ENCODE assay signal across 8 cellular contexts in the genomic region with DNA sequence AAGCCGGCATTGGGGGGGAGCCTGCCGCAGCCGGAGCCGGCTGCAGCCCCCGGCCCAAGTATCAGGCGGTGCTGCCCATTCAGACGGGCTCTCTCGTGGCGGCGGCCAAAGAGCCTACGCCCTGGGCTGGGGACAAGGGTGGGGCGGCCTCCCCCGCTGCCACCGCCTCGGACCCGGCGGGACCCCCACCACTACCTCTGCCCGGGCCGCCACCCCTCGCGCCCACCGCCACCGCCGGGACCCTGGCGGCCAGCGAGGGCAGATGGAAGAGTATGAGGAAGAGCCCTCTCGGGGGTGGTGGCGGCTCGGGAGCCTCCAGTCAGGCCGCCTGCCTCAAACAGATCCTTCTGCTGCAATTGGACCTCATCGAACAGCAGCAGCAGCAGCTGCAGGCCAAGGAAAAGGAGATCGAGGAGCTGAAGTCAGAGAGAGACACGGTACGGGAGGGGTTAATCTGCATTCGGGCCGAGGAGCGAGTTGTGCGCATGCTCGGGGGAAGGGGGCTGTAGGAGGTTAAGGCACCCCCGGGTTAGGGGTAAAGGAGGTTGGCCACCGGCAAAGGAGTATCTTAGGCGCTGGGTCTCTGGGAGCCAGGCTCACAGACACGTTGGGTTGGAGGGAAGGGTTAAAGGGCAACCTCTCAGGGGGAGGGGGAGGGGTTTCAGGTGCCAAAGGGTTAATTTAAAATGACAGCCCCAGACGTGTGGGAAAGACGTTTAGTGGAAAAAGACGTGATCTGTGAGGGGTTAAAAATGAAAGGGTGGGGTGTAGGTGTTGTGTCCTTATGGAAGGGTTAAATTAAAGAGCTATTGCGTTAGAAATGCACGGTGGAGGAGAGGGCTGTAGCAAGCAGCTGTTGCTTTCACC. TPM values are rescaled to one million over a fixed set of nuclear protein-coding genes. Genes with fewer than 3 reads are reported as not detected.
DNase-seq lines count a peak whose midpoint lies in the region; ATAC-seq and TF ChIP-seq lines count a peak whose summit lies in the region.

No MANE protein-coding gene starts in this region.

- H3K27ac ChIP-seq in HL-60 (replicated peaks) (peak overlapping the region; percentile 90), Panc1 (ENCODE audit: low read length) (peak overlapping the region; percentile 91), parathyroid adenoma (peak overlapping the region; percentile 77)

- H3K27ac Mint-ChIP-seq in activated naive CD8-positive, alpha-beta T cell treated with anti-CD3 and anti-CD28 coated beads, Interleukin-2, amount 10 ng/mL, durations not matched to agents 7 days and 5 days = peak overlapping the region; percentile 89

- H3K4me2 ChIP-seq in parathyroid adenoma (ENCODE audit: low read length) = peak overlapping the region; percentile 92

- H3K79me2 ChIP-seq in parathyroid adenoma = peaks cover 17% of the 10 kb centered on the region

- in situ Hi-C loops in Panc1 (cut with HindIII; ENCODE audit: low pct_unique_long_range_greater_than_20kb, low sequenced_read_pairs) = no loop called here

- H3K4me3 ChIP-seq in HL-60 (replicated peaks; ENCODE audit: insufficient read depth, low read length) (peak overlapping the region; percentile 88), Panc1 (ENCODE audit: low read depth in 2 of 2, low read length in 2 of 2) (peak overlapping the region; percentile 74 to 93), parathyroid adenoma (ENCODE audit: low read depth, low read length) (peak overlapping the region; percentile 81)

- peak; percentile 58 for DNase-seq in activated T-cell treated with anti-CD3 and anti-CD28 coated beads, Interleukin-2, amount 50 U/mL, for 1 hour
- DNase-seq in activated T-cell treated with anti-CD3 and anti-CD28 coated beads for 4 hours (no peak), HL-60 (ENCODE audit: low read depth in 1 of 2, low spot score in 1 of 2) (peak in 1 of 2 experiments; percentile 58), Panc1 (ENCODE audit: low read depth, low spot score) (no peak), Right ventricle myocardium superior (peak; percentile 61), T1000 (lab: John Stamatoyannopoulos, UW) (no peak)
- DNase-seq in activated naive CD8-positive, alpha-beta T cell treated with anti-CD3 and anti-CD28 coated beads, Interleukin-2, amount 10 ng/mL, durations not matched to agents 7 days and 5 days = peak; percentile 65

- no peaks in the 10 kb centered on the region for H3K27me3 Mint-ChIP-seq in activated naive CD8-positive, alpha-beta T cell treated with anti-CD3 and anti-CD28 coated beads, Interleukin-2, amount 10 ng/mL, durations not matched to agents 7 days and 5 days

- no peaks in the 10 kb centered on the region for H3K27me3 ChIP-seq in HL-60 (ENCODE audit: insufficient read depth, poor library complexity, severe bottlenecking)
- H3K27me3 ChIP-seq in Panc1 (ENCODE audit: control insufficient read depth, insufficient read depth, low read length) = no peaks in the 10 kb centered on the region
- no peaks in the 10 kb centered on the region for H3K27me3 ChIP-seq in parathyroid adenoma (ENCODE audit: control insufficient read depth, insufficient read depth, low read length)

- peaks cover 7% of the 10 kb centered on the region; the same call in 1 of the 2 replicates for H3K36me3 ChIP-seq in Panc1 (ENCODE audit: control insufficient read depth, insufficient read depth, low read length)
- no peaks in the 10 kb centered on the region for H3K36me3 ChIP-seq in parathyroid adenoma (ENCODE audit: control insufficient read depth, insufficient read depth, low read length)

- POLR2A ChIA-PET in Panc1 (lab: Charles Lee) = interaction anchor here (0.5 to 0.8 kb wide), 5 partner anchors 17 to 142 kb away, joined by 3 to 10 read pairs (median 4); partner anchors contain the start of genes CASC3 and PSMD3
- POLR2A ChIA-PET in activated naive CD8-positive, alpha-beta T cell treated with anti-CD3 and anti-CD28 coated beads, Interleukin-2, amount 10 ng/mL, durations not matched to agents 7 days and 5 days (lab: Charles Lee) = interaction anchor here (0.6 to 5.6 kb wide), 18 partner anchors 10 to 1807 kb away, joined by 3 to 48 read pairs (median 5); partner anchors contain the start of genes CASC3, CDC6, CSF3 and NR1D1

- ATAC-seq in Panc1 (peak; percentile 29), Right ventricle myocardium superior (ENCODE audit: poor library complexity) (peak; percentile 36)
- peak; percentile 21 for ATAC-seq in activated naive CD8-positive, alpha-beta T cell treated with anti-CD3 and anti-CD28 coated beads, Interleukin-2, amount 10 ng/mL, durations not matched to agents 7 days and 5 days (ENCODE audit: low read depth)

- H2AFZ ChIP-seq in parathyroid adenoma = peak overlapping the region; percentile 67

- CTCF ChIA-PET in Panc1 (lab: Charles Lee) = interaction anchor here (0.7 to 4.2 kb wide), 2 partner anchors 10 to 13 kb away, joined by 8 to 34 read pairs; no protein-coding TSS in a partner anchor

- H3K4me3 Mint-ChIP-seq in activated naive CD8-positive, alpha-beta T cell treated with anti-CD3 and anti-CD28 coated beads, Interleukin-2, amount 10 ng/mL, durations not matched to agents 7 days and 5 days = peak overlapping the region; percentile 93

- BruUV-seq in Panc1 (replicated peaks; lab: Mats Ljungman, UMichigan) = no TSS peak

- intact Hi-C loops in Panc1 (cut with micrococcal nuclease; ENCODE audit: unreplicated experiment) (no loop called here), Right ventricle myocardium superior (cut with DNase I) (no loop called here)

- peak overlapping the region; percentile 96 for H3K9ac ChIP-seq in parathyroid adenoma

- peaks cover 33% of the 10 kb centered on the region for H3K4me1 Mint-ChIP-seq in activated naive CD8-positive, alpha-beta T cell treated with anti-CD3 and anti-CD28 coated beads, Interleukin-2, amount 10 ng/mL, durations not matched to agents 7 days and 5 days

- H3K4me1 ChIP-seq in Panc1 (ENCODE audit: control insufficient read depth, insufficient read depth, low read length) (peaks cover 15% of the 10 kb centered on the region), parathyroid adenoma (peaks cover 15% of the 10 kb centered on the region)

- H3K36me3 Mint-ChIP-seq in activated naive CD8-positive, alpha-beta T cell treated with anti-CD3 and anti-CD28 coated beads, Interleukin-2, amount 10 ng/mL, durations not matched to agents 7 days and 5 days = peaks cover 23% of the 10 kb centered on the region

- H3K9me3 Mint-ChIP-seq in activated naive CD8-positive, alpha-beta T cell treated with anti-CD3 and anti-CD28 coated beads, Interleukin-2, amount 10 ng/mL, durations not matched to agents 7 days and 5 days = no peaks in the 10 kb centered on the region

- TF ChIP-seq CTCF in HL-60 (IDR thresholded peaks at IDR 0.05; ENCODE audit: insufficient read depth, low read length) (no peak), Panc1 (IDR thresholded peaks at IDR 0.05) (no peak), parathyroid adenoma (IDR thresholded peaks at IDR 0.05) (no peak)

- no peaks in the 10 kb centered on the region for H3K9me3 ChIP-seq in Panc1 (ENCODE audit: control insufficient read depth, insufficient read depth, low read depth, low read length)
- H3K9me3 ChIP-seq in parathyroid adenoma (ENCODE audit: control insufficient read depth, low read length) = no peaks in the 10 kb centered on the region

RNA-seq across cellular contexts. Expression of gene MSL1, which starts 1.4 kb away (rescaled TPM):
- total RNA-seq in Panc1 (2021; ENCODE audit: unreplicated experiment) (96.3 TPM), Right ventricle myocardium superior (46.8 TPM)
- polyA plus RNA-seq in Panc1 (2012; ENCODE audit: insufficient read length) = 48.8 TPM
- total RNA-seq in activated naive CD8-positive, alpha-beta T cell treated with anti-CD3 and anti-CD28 coated beads, Interleukin-2, amount 10 ng/mL, durations not matched to agents 7 days and 5 days = 100 to 1,000 TPM; 107 to 110 TPM

RNA-seq across cellular contexts. Expression of gene CASC3, which starts 17.2 kb away (rescaled TPM):
- total RNA-seq in Panc1 (2021; ENCODE audit: unreplicated experiment) = 97.4 TPM
- 52.3 TPM for polyA plus RNA-seq in Panc1 (2012; ENCODE audit: insufficient read length)
- 100 to 1,000 TPM; 100 to 101 TPM for total RNA-seq in activated naive CD8-positive, alpha-beta T cell treated with anti-CD3 and anti-CD28 coated beads, Interleukin-2, amount 10 ng/mL, durations not matched to agents 7 days and 5 days
- total RNA-seq in Right ventricle myocardium superior = 45.9 TPM

RNA-seq across cellular contexts. Expression of gene NR1D1, which starts 22.8 kb away (rescaled TPM):
- 8.8 TPM for total RNA-seq in Panc1 (2021; ENCODE audit: unreplicated experiment)
- polyA plus RNA-seq in Panc1 (2012; ENCODE audit: insufficient read length) = 8.6 TPM
- 1 to 10 TPM; 5.0 to 5.8 TPM for total RNA-seq in activated naive CD8-positive, alpha-beta T cell treated with anti-CD3 and anti-CD28 coated beads, Interleukin-2, amount 10 ng/mL, durations not matched to agents 7 days and 5 days
- 21.1 TPM for total RNA-seq in Right ventricle myocardium superior

RNA-seq across cellular contexts. Expression of gene RAPGEFL1, which starts 54.1 kb away (rescaled TPM):
- total RNA-seq in Panc1 (2021; ENCODE audit: unreplicated experiment) = 6.5 TPM
- polyA plus RNA-seq in Panc1 (2012; ENCODE audit: insufficient read length) = 3.3 TPM
- 1 to 10 TPM; 4.9 to 5.4 TPM for total RNA-seq in activated naive CD8-positive, alpha-beta T cell treated with anti-CD3 and anti-CD28 coated beads, Interleukin-2, amount 10 ng/mL, durations not matched to agents 7 days and 5 days
- total RNA-seq in Right ventricle myocardium superior = 2.7 TPM

Comparison
In these comparisons a context has a peak if more than half of its experiments do, and no peak if none do; other contexts are left out.
1. DNase-seq: peak in activated T-cell treated with anti-CD3 and anti-CD28 coated beads, Interleukin-2, amount 50 U/mL, for 1 hour (single experiment), activated naive CD8-positive, alpha-beta T cell treated with anti-CD3 and anti-CD28 coated beads, Interleukin-2, amount 10 ng/mL, durations not matched to agents 7 days and 5 days (single experiment) and Right ventricle myocardium superior (single experiment); none in activated T-cell treated with anti-CD3 and anti-CD28 coated beads for 4 hours (single experiment), Panc1 (single experiment) and T1000 (single experiment).
2. Peak in every context shown above with its lines, with median percentiles within 50 percentile points of each other: H3K27ac ChIP-seq, H3K4me3 ChIP-seq and ATAC-seq.